In genomic region chr10:6108631-6109443, GRCh38 we compare ENCODE assay signal across 8 cellular contexts. TPM values are rescaled to one million over a fixed set of nuclear protein-coding genes. Genes with fewer than 3 reads are reported as not detected.
DNase-seq lines count a peak whose midpoint lies in the region; ATAC-seq and TF ChIP-seq lines count a peak whose summit lies in the region.

No MANE protein-coding gene starts in this region.

- H3K4me3 Mint-ChIP-seq in activated T-cell treated with anti-CD3 and anti-CD28 coated beads, Interleukin-2, amount 50 U/mL, for 4 hours: no peak overlapping the region
- no peak overlapping the region for H3K4me3 Mint-ChIP-seq in progenitor cell of endocrine pancreas (ENCODE audit: low read depth)

- DNase-seq in SIG-M5 treated with dmso at 0.1 percent for 504 hours (lab: John Stamatoyannopoulos, UW; ENCODE audit: unreplicated experiment): peak; percentile 10
- no peak for DNase-seq in SIG-M5 (lab: John Stamatoyannopoulos, UW)
- DNase-seq in LoVo (ENCODE audit: low spot score): peak; percentile 29
- DNase-seq in activated T-cell treated with anti-CD3 and anti-CD28 coated beads, Interleukin-2, amount 50 U/mL, for 4 hours: no peak
- peak in 1 of 2 donors; percentile 75 for DNase-seq in foreskin fibroblast
- no peak for DNase-seq in progenitor cell of endocrine pancreas (ENCODE audit: low spot score, unreplicated experiment)
- DNase-seq in NCI-H510A (lab: John Stamatoyannopoulos, UW): no peak
- no peak for DNase-seq in ureter (ENCODE audit: low spot score)

- H3K9me3 Mint-ChIP-seq in activated T-cell treated with anti-CD3 and anti-CD28 coated beads, Interleukin-2, amount 50 U/mL, for 4 hours: no peaks in the 10 kb centered on the region
- H3K9me3 Mint-ChIP-seq in progenitor cell of endocrine pancreas (ENCODE audit: low read depth): no peaks in the 10 kb centered on the region

- peaks cover 61% of the 10 kb centered on the region for H3K36me3 Mint-ChIP-seq in activated T-cell treated with anti-CD3 and anti-CD28 coated beads, Interleukin-2, amount 50 U/mL, for 4 hours (ENCODE audit: insufficient read depth)
- H3K36me3 Mint-ChIP-seq in progenitor cell of endocrine pancreas (ENCODE audit: insufficient read depth): peaks cover 42% of the 10 kb centered on the region

- peak; percentile 40 to 51 for ATAC-seq in activated T-cell treated with anti-CD3 and anti-CD28 coated beads, Interleukin-2, amount 50 U/mL, for 4 hours

- H3K27me3 Mint-ChIP-seq in activated T-cell treated with anti-CD3 and anti-CD28 coated beads, Interleukin-2, amount 50 U/mL, for 4 hours (ENCODE audit: low read depth): no peaks in the 10 kb centered on the region
- H3K27me3 Mint-ChIP-seq in progenitor cell of endocrine pancreas: no peaks in the 10 kb centered on the region

- peak; percentile 57 for TF ChIP-seq CTCF in foreskin fibroblast (IDR thresholded peaks at IDR 0.05; ENCODE audit: low read depth, low read length)
- peak; percentile 85 for TF ChIP-seq CTCF in progenitor cell of endocrine pancreas (IDR thresholded peaks at IDR 0.05; ENCODE audit: unreplicated experiment)

- H3K27ac Mint-ChIP-seq in progenitor cell of endocrine pancreas: no peak overlapping the region

- no peak overlapping the region for H3K4me3 ChIP-seq in foreskin fibroblast (ENCODE audit: low read depth in 1 of 2, low read length in 2 of 2)

- peaks cover 29% of the 10 kb centered on the region for H3K4me1 Mint-ChIP-seq in activated T-cell treated with anti-CD3 and anti-CD28 coated beads, Interleukin-2, amount 50 U/mL, for 4 hours (ENCODE audit: low read depth)
- peaks cover 1% of the 10 kb centered on the region for H3K4me1 Mint-ChIP-seq in progenitor cell of endocrine pancreas (ENCODE audit: low read depth)

RNA-seq across cellular contexts. Expression of gene RBM17, which starts 20.0 kb away (rescaled TPM):
- total RNA-seq in activated T-cell treated with anti-CD3 and anti-CD28 coated beads, Interleukin-2, amount 50 U/mL, for 4 hours: 100 to 1,000 TPM; 231 to 261 (median 237) TPM
- total RNA-seq in progenitor cell of endocrine pancreas: 122 and 138 TPM in 2 replicates
- 106 TPM for total RNA-seq in ureter

RNA-seq across cellular contexts. Expression of gene IL2RA, which starts 46.7 kb away (rescaled TPM):
- total RNA-seq in activated T-cell treated with anti-CD3 and anti-CD28 coated beads, Interleukin-2, amount 50 U/mL, for 4 hours: 100 to 1,000 TPM; 639 to 698 (median 653) TPM
- total RNA-seq in progenitor cell of endocrine pancreas (not detected in 2 replicates), ureter (2.2 TPM)

Comparison
In these comparisons a context has a peak if more than half of its experiments do, and no peak if none do; other contexts are left out.
1. DNase-seq: peak in SIG-M5 treated with dmso at 0.1 percent for 504 hours (single experiment) and LoVo (single experiment); none in SIG-M5 (single experiment), activated T-cell treated with anti-CD3 and anti-CD28 coated beads, Interleukin-2, amount 50 U/mL, for 4 hours (single experiment), progenitor cell of endocrine pancreas (single experiment), NCI-H510A (single experiment) and ureter (single experiment).
2. RNA of gene IL2RA, which starts 46.7 kb away (total RNA-seq): 639 to 698 TPM in activated T-cell treated with anti-CD3 and anti-CD28 coated beads, Interleukin-2, amount 50 U/mL, for 4 hours; 2.2 TPM in ureter (single experiment) and not detected in progenitor cell of endocrine pancreas; every median in the first group is over 100 times any median in the second.